In the genomic region with DNA sequence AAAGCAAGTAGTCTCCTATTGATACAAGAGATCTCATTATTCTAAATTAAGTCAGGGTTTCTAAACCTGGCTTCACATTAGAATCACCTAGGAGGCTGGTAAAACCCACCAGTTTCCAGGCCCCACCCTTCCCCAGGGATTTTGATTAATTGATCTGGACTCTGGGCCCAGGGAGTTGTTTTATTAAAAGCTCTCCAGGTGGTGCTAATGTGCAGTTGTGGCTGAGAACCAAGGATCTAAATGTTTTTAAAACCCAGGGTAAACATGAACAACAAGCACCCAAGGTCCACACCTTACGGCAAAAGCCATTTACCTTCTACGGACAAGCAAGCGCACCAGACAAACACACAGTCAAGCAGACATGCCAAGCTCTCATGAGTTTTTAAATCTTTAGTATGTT, we compare ENCODE assay signal across 14 cellular contexts.
A peak's percentile ranks its signal among the peaks of the same experiment; 100 is the strongest.
DNase-seq lines count a peak whose midpoint lies in the region; ATAC-seq and TF ChIP-seq lines count a peak whose summit lies in the region.
"Had no signal": no experiment of that assay in that cellular context is flagged by ENCODE, and none has a peak within 500 bp of the region (broad histone marks: within the 10 kb centered on the region; RNA-seq: fewer than 3 reads in every experiment).

No MANE protein-coding gene starts in this region.

- ATAC-seq in SK-N-SH treated with all-trans-retinoic acid at 6 μM for 48 hours = no peak
- ATAC-seq in HG02970 (IDR thresholded peaks at IDR 0.05; ENCODE audit: low FRiP score, unreplicated experiment) = no peak
- ATAC-seq in GM19397 (IDR thresholded peaks at IDR 0.05; ENCODE audit: unreplicated experiment) = no peak
- ATAC-seq in HG03159 (IDR thresholded peaks at IDR 0.05; ENCODE audit: unreplicated experiment) = no peak

- no peaks in the 10 kb centered on the region for H3K27me3 Mint-ChIP-seq in type B pancreatic cell
- H3K27me3 Mint-ChIP-seq: activated CD4-positive, alpha-beta memory T cell treated with anti-CD3 and anti-CD28 coated beads, Interleukin-2, amount 10 ng/mL, durations not matched to agents 7 days and 5 days had no signal

- H3K36me3 ChIP-seq in SK-N-SH (replicated peaks in 1 of 2; ENCODE audit: control insufficient read depth in 1 of 2, insufficient read depth in 2 of 2, low read length in 1 of 2) (no peaks in the 10 kb centered on the region), hepatocyte (replicated peaks; ENCODE audit: insufficient read depth, low read depth) (no peaks in the 10 kb centered on the region)
- H3K36me3 ChIP-seq: adrenal gland, prostate gland had no signal

- H3K4me1 Mint-ChIP-seq in type B pancreatic cell (ENCODE audit: unreplicated experiment) = peaks cover 21% of the 10 kb centered on the region
- H3K4me1 Mint-ChIP-seq: activated CD4-positive, alpha-beta memory T cell treated with anti-CD3 and anti-CD28 coated beads, Interleukin-2, amount 10 ng/mL, durations not matched to agents 7 days and 5 days had no signal

- H3K27ac ChIP-seq in SK-N-SH (ENCODE audit: low read depth in 2 of 2, low read length in 1 of 2) (no peak overlapping the region), hepatocyte (peak overlapping the region; percentile 5)
- H3K27ac ChIP-seq: adrenal gland, prostate gland had no signal

- H3K4me3 ChIP-seq in SK-N-SH (ENCODE audit: low read depth in 2 of 2, low read length in 1 of 2) = no peak overlapping the region
- H3K4me3 ChIP-seq in hepatocyte = no peak overlapping the region
- H3K4me3 ChIP-seq: adrenal gland, prostate gland had no signal

- H3K9ac ChIP-seq in SK-N-SH = no peak overlapping the region

- no peaks in the 10 kb centered on the region for H3K27me3 ChIP-seq in SK-N-SH (ENCODE audit: insufficient read depth)
- no peaks in the 10 kb centered on the region for H3K27me3 ChIP-seq in hepatocyte
- H3K27me3 ChIP-seq: adrenal gland had no signal

- TF ChIP-seq CTCF in SK-N-SH (IDR thresholded peaks at IDR 0.05) (no peak), hepatocyte (IDR thresholded peaks at IDR 0.05; ENCODE audit: poor library complexity) (no peak), type B pancreatic cell (conservative IDR thresholded peaks at IDR 0.05) (no peak)

- H3K4me3 Mint-ChIP-seq in type B pancreatic cell = peak overlapping the region; percentile 42
- H3K4me3 Mint-ChIP-seq: activated CD4-positive, alpha-beta memory T cell treated with anti-CD3 and anti-CD28 coated beads, Interleukin-2, amount 10 ng/mL, durations not matched to agents 7 days and 5 days had no signal

- H3K79me2 ChIP-seq in SK-N-SH (ENCODE audit: insufficient read depth) (no peaks in the 10 kb centered on the region), hepatocyte (no peaks in the 10 kb centered on the region)

- no peak for DNase-seq in SK-N-SH
- peak; percentile 67 for DNase-seq in NCI-H774 (lab: John Stamatoyannopoulos, UW)
- DNase-seq in hepatocyte (ENCODE audit: low spot score) = no peak
- DNase-seq in type B pancreatic cell (ENCODE audit: extremely low spot score, unreplicated experiment) = no peak
- DNase-seq: activated CD4-positive, alpha-beta memory T cell treated with anti-CD3 and anti-CD28 coated beads, Interleukin-2, amount 10 ng/mL, durations not matched to agents 7 days and 5 days; adrenal gland; cerebellar nuclear complex; GDM1; substantia nigra had no signal

- H2AFZ ChIP-seq in SK-N-SH (ENCODE audit: low read depth) (no peak overlapping the region), hepatocyte (no peak overlapping the region)

- CTCF ChIA-PET in SK-N-SH (lab: Yijun Ruan, JAX) = interaction anchor here (1.3 kb wide), 1 partner anchor 21 kb away, joined by 4 read pairs; no protein-coding TSS in a partner anchor

- no peak for TF ChIP-seq EP300 in SK-N-SH (IDR thresholded peaks at IDR 0.05; ENCODE audit: borderline replicate concordance in 1 of 2, low read depth in 1 of 2, low read length in 1 of 2)

- no peaks in the 10 kb centered on the region; a peak in 1 of 4 replicates for H3K4me1 ChIP-seq in SK-N-SH (ENCODE audit: control insufficient read depth in 1 of 2, insufficient read depth in 2 of 2, low read depth in 1 of 2, low read length in 1 of 2)
- no peaks in the 10 kb centered on the region for H3K4me1 ChIP-seq in hepatocyte (ENCODE audit: insufficient read depth)
- H3K4me1 ChIP-seq: adrenal gland, prostate gland had no signal

- H3F3A ChIP-seq in SK-N-SH (replicated peaks; ENCODE audit: insufficient read depth) = no peaks in the 10 kb centered on the region

- peaks cover 7% of the 10 kb centered on the region for H3K36me3 Mint-ChIP-seq in type B pancreatic cell

- peak; percentile 6; the same call in 1 of the 2 replicates for TF ChIP-seq RAD21 in SK-N-SH (IDR thresholded peaks at IDR 0.05; ENCODE audit: low read length)

- H3K4me2 ChIP-seq in SK-N-SH (no peak overlapping the region), hepatocyte (peak overlapping the region; percentile 36)

- H3K9me3 Mint-ChIP-seq in type B pancreatic cell = no peaks in the 10 kb centered on the region
- H3K9me3 Mint-ChIP-seq: activated CD4-positive, alpha-beta memory T cell treated with anti-CD3 and anti-CD28 coated beads, Interleukin-2, amount 10 ng/mL, durations not matched to agents 7 days and 5 days had no signal

- POLR2A ChIA-PET in SK-N-SH (lab: Yijun Ruan, JAX) = no interaction called here

- H3K9me3 ChIP-seq in SK-N-SH (no peaks in the 10 kb centered on the region), hepatocyte (ENCODE audit: low read depth) (no peaks in the 10 kb centered on the region)
- H3K9me3 ChIP-seq: adrenal gland, prostate gland had no signal

- H3K9me2 ChIP-seq in SK-N-SH = no peaks in the 10 kb centered on the region
- no peaks in the 10 kb centered on the region for H3K9me2 ChIP-seq in hepatocyte (replicated peaks; ENCODE audit: insufficient read depth)

- peak overlapping the region; percentile 63 for H3K27ac Mint-ChIP-seq in type B pancreatic cell
- H3K27ac Mint-ChIP-seq: activated CD4-positive, alpha-beta memory T cell treated with anti-CD3 and anti-CD28 coated beads, Interleukin-2, amount 10 ng/mL, durations not matched to agents 7 days and 5 days had no signal

- WGBS in SK-N-SH (ENCODE audit: low lambda C conversion rate) = 94% methylated on average over 3 of the region's 3 CpGs
- 82% methylated on average over 3 of the region's 3 CpGs for WGBS in hepatocyte (ENCODE audit: low lambda C conversion rate, missing lambda C conversion rate)

- H4K20me1 ChIP-seq in SK-N-SH (ENCODE audit: insufficient read depth) (no peaks in the 10 kb centered on the region), hepatocyte (ENCODE audit: insufficient read depth, poor library complexity, severe bottlenecking) (no peaks in the 10 kb centered on the region)

TF ChIP-seq in SK-N-SH, 30 proteins besides CTCF, POLR2A, EP300 and RAD21:
- TF ChIP-seq POLR2AphosphoS5 (IDR thresholded peaks at IDR 0.05; ENCODE audit: low read depth, low read length) = no peak
- TF ChIP-seq SIN3A (IDR thresholded peaks at IDR 0.05; ENCODE audit: borderline replicate concordance, low read depth, low read length) = no peak
- TF ChIP-seq, protein P1, sequence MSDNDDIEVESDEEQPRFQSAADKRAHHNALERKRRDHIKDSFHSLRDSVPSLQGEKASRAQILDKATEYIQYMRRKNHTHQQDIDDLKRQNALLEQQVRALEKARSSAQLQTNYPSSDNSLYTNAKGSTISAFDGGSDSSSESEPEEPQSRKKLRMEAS (IDR thresholded peaks at IDR 0.05; ENCODE audit: low read depth) = no peak
- no peak for TF ChIP-seq GATA2 (CRISPR knock-in tag; IDR thresholded peaks at IDR 0.05)
- no peak for TF ChIP-seq FOXM1 (IDR thresholded peaks at IDR 0.05; ENCODE audit: low read depth)
- TF ChIP-seq, protein P2, sequence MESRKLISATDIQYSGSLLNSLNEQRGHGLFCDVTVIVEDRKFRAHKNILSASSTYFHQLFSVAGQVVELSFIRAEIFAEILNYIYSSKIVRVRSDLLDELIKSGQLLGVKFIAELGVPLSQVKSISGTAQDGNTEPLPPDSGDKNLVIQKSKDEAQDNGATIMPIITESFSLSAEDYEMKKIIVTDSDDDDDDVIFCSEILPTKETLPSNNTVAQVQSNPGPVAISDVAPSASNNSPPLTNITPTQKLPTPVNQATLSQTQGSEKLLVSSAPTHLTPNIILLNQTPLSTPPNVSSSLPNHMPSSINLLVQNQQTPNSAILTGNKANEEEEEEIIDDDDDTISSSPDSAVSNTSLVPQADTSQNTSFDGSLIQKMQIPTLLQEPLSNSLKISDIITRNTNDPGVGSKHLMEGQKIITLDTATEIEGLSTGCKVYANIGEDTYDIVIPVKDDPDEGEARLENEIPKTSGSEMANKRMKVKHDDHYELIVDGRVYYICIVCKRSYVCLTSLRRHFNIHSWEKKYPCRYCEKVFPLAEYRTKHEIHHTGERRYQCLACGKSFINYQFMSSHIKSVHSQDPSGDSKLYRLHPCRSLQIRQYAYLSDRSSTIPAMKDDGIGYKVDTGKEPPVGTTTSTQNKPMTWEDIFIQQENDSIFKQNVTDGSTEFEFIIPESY (IDR thresholded peaks at IDR 0.05; ENCODE audit: borderline replicate concordance, low read depth) = no peak

TF ChIP-seq in SK-N-SH treated with all-trans-retinoic acid at 6 μM for 48 hours, 23 proteins besides CTCF, POLR2A, EP300 and RAD21:
- no peak for TF ChIP-seq ARNTL (CRISPR knock-in tag; IDR thresholded peaks at IDR 0.05; ENCODE audit: borderline replicate concordance, low read depth)
- no peak for TF ChIP-seq OSR1 (CRISPR knock-in tag; IDR thresholded peaks at IDR 0.05)
- TF ChIP-seq ZNF70 (CRISPR knock-in tag; IDR thresholded peaks at IDR 0.05) = no peak
- no peak for TF ChIP-seq ZNF8 (CRISPR knock-in tag; IDR thresholded peaks at IDR 0.05)
- TF ChIP-seq CSDC2 (CRISPR knock-in tag; IDR thresholded peaks at IDR 0.05) = no peak
- TF ChIP-seq, protein P3, sequence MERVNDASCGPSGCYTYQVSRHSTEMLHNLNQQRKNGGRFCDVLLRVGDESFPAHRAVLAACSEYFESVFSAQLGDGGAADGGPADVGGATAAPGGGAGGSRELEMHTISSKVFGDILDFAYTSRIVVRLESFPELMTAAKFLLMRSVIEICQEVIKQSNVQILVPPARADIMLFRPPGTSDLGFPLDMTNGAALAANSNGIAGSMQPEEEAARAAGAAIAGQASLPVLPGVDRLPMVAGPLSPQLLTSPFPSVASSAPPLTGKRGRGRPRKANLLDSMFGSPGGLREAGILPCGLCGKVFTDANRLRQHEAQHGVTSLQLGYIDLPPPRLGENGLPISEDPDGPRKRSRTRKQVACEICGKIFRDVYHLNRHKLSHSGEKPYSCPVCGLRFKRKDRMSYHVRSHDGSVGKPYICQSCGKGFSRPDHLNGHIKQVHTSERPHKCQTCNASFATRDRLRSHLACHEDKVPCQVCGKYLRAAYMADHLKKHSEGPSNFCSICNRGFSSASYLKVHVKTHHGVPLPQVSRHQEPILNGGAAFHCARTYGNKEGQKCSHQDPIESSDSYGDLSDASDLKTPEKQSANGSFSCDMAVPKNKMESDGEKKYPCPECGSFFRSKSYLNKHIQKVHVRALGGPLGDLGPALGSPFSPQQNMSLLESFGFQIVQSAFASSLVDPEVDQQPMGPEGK (CRISPR knock-in tag; IDR thresholded peaks at IDR 0.05; ENCODE audit: borderline replicate concordance) = no peak
- TF ChIP-seq GLIS3 (CRISPR knock-in tag; IDR thresholded peaks at IDR 0.05) = no peak
